Comparison of ENCODE assay signal across 8 cellular contexts in the genomic region with DNA sequence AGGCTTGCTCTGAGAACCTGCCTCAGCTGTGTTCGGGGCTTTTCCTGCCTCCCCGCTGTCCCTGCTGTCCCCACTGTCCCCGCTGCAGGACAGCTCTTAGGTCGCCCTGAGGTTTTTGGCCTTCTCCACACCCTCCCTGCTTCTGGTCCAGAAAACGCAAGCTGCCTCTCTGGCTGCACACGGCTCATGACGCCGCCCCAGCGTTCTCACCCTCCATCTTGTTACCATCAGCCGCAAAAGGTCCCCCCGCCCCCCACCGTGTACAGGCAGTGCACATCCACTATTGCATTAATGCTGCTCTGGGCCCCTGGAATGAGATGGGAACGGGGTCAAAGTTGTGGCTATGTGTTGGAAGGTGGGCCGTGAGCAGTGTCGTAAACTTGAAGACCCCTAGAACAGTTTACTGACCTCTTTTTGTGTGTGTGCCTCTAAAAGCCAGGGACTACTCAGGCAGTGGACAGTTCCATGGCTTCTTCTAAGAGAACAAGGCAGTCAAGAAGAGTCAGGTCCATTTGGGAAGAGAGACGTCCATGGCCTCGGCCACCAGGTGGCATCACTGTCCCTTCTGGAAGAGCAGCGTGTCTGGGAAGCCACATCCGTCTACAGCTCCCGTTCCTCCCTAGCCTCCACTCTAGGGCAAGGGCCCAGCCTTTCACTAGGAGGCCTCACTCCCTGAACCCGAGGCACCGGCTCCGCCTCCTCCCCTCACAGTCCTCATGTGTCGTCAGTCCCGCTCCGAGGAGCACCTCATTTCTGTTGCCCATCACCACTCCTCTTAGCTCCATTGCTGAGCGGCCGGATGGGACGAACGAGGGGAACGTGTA. TPM values are rescaled to one million over a fixed set of nuclear protein-coding genes. Genes with fewer than 3 reads are reported as not detected.
DNase-seq lines count a peak whose midpoint lies in the region; ATAC-seq and TF ChIP-seq lines count a peak whose summit lies in the region.

No MANE protein-coding gene starts in this region.

- H3F3A ChIP-seq in neural progenitor cell (ENCODE audit: low read depth): peaks cover 20% of the 10 kb centered on the region

- no peaks in the 10 kb centered on the region for H3K27me3 ChIP-seq in neural progenitor cell

- no peak overlapping the region for H3K4me3 ChIP-seq in fibroblast of the aortic adventitia (ENCODE audit: low read depth, low read length)
- H3K4me3 ChIP-seq in neural progenitor cell: no peak overlapping the region

- no peaks in the 10 kb centered on the region for H3K9me3 Mint-ChIP-seq in neural progenitor cell
- no peaks in the 10 kb centered on the region for H3K9me3 Mint-ChIP-seq in stimulated activated naive CD8-positive, alpha-beta T cell treated with anti-CD3 and anti-CD28 coated beads, Interleukin-15, amount 100 ng/mL, for 72 hours

- H3K4me3 Mint-ChIP-seq in neural progenitor cell: peak overlapping the region; percentile 24
- H3K4me3 Mint-ChIP-seq in stimulated activated naive CD8-positive, alpha-beta T cell treated with anti-CD3 and anti-CD28 coated beads, Interleukin-15, amount 100 ng/mL, for 72 hours: peak overlapping the region in 1 of 2 donors; percentile 42

- H3K9ac ChIP-seq in neural progenitor cell: no peak overlapping the region

- peaks cover 13% of the 10 kb centered on the region for H3K4me1 Mint-ChIP-seq in neural progenitor cell
- H3K4me1 Mint-ChIP-seq in stimulated activated naive CD8-positive, alpha-beta T cell treated with anti-CD3 and anti-CD28 coated beads, Interleukin-15, amount 100 ng/mL, for 72 hours: peaks cover 6% of the 10 kb centered on the region

- peaks cover 16% of the 10 kb centered on the region for H3K4me1 ChIP-seq in neural progenitor cell

- TF ChIP-seq CTCF in GM12873 (IDR thresholded peaks at IDR 0.05; ENCODE audit: insufficient read depth, low read depth, low read length, missing control alignments) (peak; percentile 92), fibroblast of the aortic adventitia (IDR thresholded peaks at IDR 0.05; ENCODE audit: insufficient read depth, low read length) (peak; percentile 90), neural progenitor cell (IDR thresholded peaks at IDR 0.05) (peak; percentile 81)

- H3K9me3 ChIP-seq in neural progenitor cell (ENCODE audit: low read depth): no peaks in the 10 kb centered on the region

- no peak overlapping the region for H3K27ac ChIP-seq in neural progenitor cell

- no peaks in the 10 kb centered on the region for H3K79me2 ChIP-seq in neural progenitor cell (ENCODE audit: low read depth)

- H3K27me3 Mint-ChIP-seq in neural progenitor cell (ENCODE audit: insufficient read depth, low read depth): peaks cover 4% of the 10 kb centered on the region
- peaks cover 10% of the 10 kb centered on the region for H3K27me3 Mint-ChIP-seq in stimulated activated naive CD8-positive, alpha-beta T cell treated with anti-CD3 and anti-CD28 coated beads, Interleukin-15, amount 100 ng/mL, for 72 hours

- peaks cover 13% of the 10 kb centered on the region for H3K36me3 Mint-ChIP-seq in neural progenitor cell

- no peaks in the 10 kb centered on the region for H4K20me1 ChIP-seq in neural progenitor cell (ENCODE audit: low read depth)

- H3K36me3 ChIP-seq in neural progenitor cell: no peaks in the 10 kb centered on the region

- no peak overlapping the region for H2AFZ ChIP-seq in neural progenitor cell (replicated peaks)

- DNase-seq in LoVo (ENCODE audit: low spot score) (peak; percentile 97), RKO (ENCODE audit: low spot score) (peak; percentile 94), activated T-helper 1 cell treated with Interleukin-2 at 50 U/mL for 16 hours (ENCODE audit: low read depth) (peak; percentile 50), fibroblast of the aortic adventitia (ENCODE audit: low read depth) (peak; percentile 94), neural progenitor cell (ENCODE audit: low spot score) (peak; percentile 94)
- peak; percentile 49 to 59 for DNase-seq in stimulated activated naive CD8-positive, alpha-beta T cell treated with anti-CD3 and anti-CD28 coated beads, Interleukin-15, amount 100 ng/mL, for 72 hours

- H3K4me2 ChIP-seq in neural progenitor cell: no peak overlapping the region

- peak overlapping the region; percentile 86 for H3K27ac Mint-ChIP-seq in neural progenitor cell
- peak overlapping the region in 1 of 2 donors; percentile 42 for H3K27ac Mint-ChIP-seq in stimulated activated naive CD8-positive, alpha-beta T cell treated with anti-CD3 and anti-CD28 coated beads, Interleukin-15, amount 100 ng/mL, for 72 hours

- ATAC-seq in stimulated activated naive CD8-positive, alpha-beta T cell treated with anti-CD3 and anti-CD28 coated beads, Interleukin-15, amount 100 ng/mL, for 72 hours: peak; percentile 85
- no peak for ATAC-seq in HG03521 (IDR thresholded peaks at IDR 0.05; ENCODE audit: unreplicated experiment)

RNA-seq across cellular contexts. Expression of a gene that starts 38.5 kb away (rescaled TPM):
- total RNA-seq in fibroblast of the aortic adventitia (ENCODE audit: low replicate concordance): 52.6 and 132 TPM in 2 replicates
- total RNA-seq in neural progenitor cell (ENCODE audit: low replicate concordance): 89.4 and 121 TPM in 2 replicates
